In the genomic region with DNA sequence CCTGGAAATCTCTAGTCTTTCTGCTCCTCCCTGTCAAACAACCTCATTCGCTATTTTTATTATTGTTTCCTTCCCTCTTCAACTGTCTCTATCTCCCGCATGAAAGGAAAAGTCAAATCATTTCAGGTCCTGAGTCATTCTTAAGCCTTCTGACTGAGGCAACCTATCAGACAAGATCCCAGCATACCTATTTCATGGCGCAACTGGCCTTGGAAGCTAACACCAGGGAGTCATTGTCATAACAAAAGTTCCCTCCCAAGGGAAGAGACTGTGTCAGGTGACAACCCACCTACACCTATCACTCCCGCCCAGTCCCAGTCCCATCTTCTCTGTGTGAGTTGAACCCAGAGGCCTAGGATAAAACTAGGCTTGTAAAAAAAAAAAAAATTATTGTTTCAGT, we compare ENCODE assay signal across 1 cellular context.
TF ChIP-seq lines count a peak whose summit lies in the region.

No MANE protein-coding gene starts in this region.

TF ChIP-seq in GM23338, 12 proteins besides CTCF, POLR2A, EP300 and RAD21 (continued from another document):
- no peak for TF ChIP-seq ZNF331 (CRISPR knock-in tag; IDR thresholded peaks at IDR 0.05; ENCODE audit: low read depth)
TF ChIP-seq in GM23338: peak in this region for 2.
